In the genomic region with DNA sequence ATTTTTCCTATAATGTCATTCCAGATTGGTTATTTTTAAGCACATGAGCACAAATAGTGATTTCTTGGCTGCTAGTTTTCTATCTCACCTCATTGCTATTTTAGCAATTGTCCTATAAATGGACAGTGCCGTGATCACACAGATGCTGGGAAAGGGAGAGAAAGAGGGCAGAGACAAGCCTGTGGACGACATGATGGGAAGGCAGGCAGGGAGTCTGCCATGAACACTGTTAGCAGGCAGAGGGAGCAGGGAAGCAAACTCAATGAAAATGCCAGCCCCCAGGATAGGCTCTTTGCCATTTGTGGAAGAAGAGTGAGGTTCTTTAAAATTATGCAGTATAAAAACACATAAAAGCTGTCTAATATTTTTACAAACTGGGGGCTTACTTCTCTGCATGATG, we compare ENCODE assay signal across 22 cellular contexts.
"Had no signal": no experiment of that assay in that cellular context is flagged by ENCODE, and none has a peak within 500 bp of the region (broad histone marks: within the 10 kb centered on the region; RNA-seq: fewer than 3 reads in every experiment).

No MANE protein-coding gene starts in this region.

- H3K27me3 ChIP-seq: adrenal gland, ascending aorta, breast epithelium, foreskin keratinocyte, left lung, upper lobe of left lung had no signal

- ATAC-seq: activated T-helper 17 cell treated with anti-CD3 and anti-CD28 coated beads, Interleukin-2, amount 50 U/mL, for 72 hours; foreskin keratinocyte; left lung; natural killer cell treated with Interleukin-12 subunit alpha and Interleukin-12 subunit beta and Interleukin-15 and Interleukin-18, amount 100 ng/mL, for 72 hours had no signal

- H3K27ac ChIP-seq: adrenal gland, ascending aorta, breast epithelium, coronary artery, foreskin keratinocyte, left lung, thoracic aorta, upper lobe of left lung, VCaP had no signal

- H3K4me3 ChIP-seq: adrenal gland, ascending aorta, breast epithelium, coronary artery, left lung, thoracic aorta, upper lobe of left lung had no signal

- H3K9me3 ChIP-seq: adrenal gland, ascending aorta had no signal

- DNase-seq: activated CD4-positive, CD25-positive, alpha-beta regulatory T cell treated with anti-CD3 and anti-CD28 coated beads, Interleukin-2, amount 50 U/mL, for 72 hours; activated CD8-positive, alpha-beta memory T cell treated with anti-CD3 and anti-CD28 coated beads, Interleukin-2, amount 50 U/mL, for 4 hours; activated naive CD4-positive, alpha-beta T cell; activated T-cell treated with anti-CD3 and anti-CD28 coated beads, Interleukin-2, amount 50 U/mL, for 24 hours; adrenal gland; foreskin keratinocyte; glutamatergic neuron; hippocampal formation; kidney glomerular epithelial cell; left lung; retina; stimulated activated CD4-positive, alpha-beta T cell treated with anti-CD3 and anti-CD28 coated beads, Interleukin-4, amount 100 ng/mL, for 24 hours; stimulated activated naive CD4-positive, alpha-beta T cell treated with Interleukin-2 at 50 U/mL for 16 hours; T-helper 2 cell; upper lobe of left lung had no signal

- H3K36me3 ChIP-seq: adrenal gland, ascending aorta, breast epithelium, left lung, thoracic aorta, upper lobe of left lung had no signal
